Comparison of ENCODE assay signal across 8 cellular contexts in the genomic region with DNA sequence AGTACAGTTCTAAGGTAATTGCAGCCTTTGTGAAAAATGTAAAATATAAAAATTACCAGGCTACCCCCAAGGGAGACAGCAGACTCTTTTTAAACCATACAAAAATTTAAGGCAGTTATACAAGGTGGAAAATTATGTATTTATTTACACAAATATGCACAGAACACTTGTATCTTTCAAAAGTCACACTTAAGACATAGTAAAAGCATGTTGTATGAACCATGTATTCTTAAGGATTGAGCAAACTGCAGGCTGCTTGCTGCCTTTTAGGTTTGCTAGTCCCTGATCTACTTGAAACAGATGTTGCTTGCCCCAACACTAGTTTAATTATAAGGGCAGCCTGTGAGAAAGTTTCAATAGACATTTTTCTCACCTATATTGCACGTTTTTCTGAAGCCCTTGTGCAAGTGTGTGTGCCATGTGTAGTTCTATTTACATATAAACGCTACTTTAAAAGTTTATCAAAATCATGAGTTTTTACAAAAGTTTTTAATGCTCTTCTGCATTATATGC.
DNase-seq lines count a peak whose midpoint lies in the region; ATAC-seq and TF ChIP-seq lines count a peak whose summit lies in the region.

No MANE protein-coding gene starts in this region.

- peak overlapping the region; percentile 95 for H3K9ac ChIP-seq in GM23248
- H3K9ac ChIP-seq in skeletal muscle satellite cell (ENCODE audit: low read depth, low read length), result peak overlapping the region; percentile 96

- TF ChIP-seq CTCF in RWPE2 (IDR thresholded peaks at IDR 0.05; ENCODE audit: poor library complexity, severe bottlenecking) (no peak), fibroblast of mammary gland (conservative IDR thresholded peaks at IDR 0.05; ENCODE audit: control insufficient read depth, insufficient read depth, low read depth, low read length) (no peak)

- H3K4me2 ChIP-seq in GM23248 (ENCODE audit: unreplicated experiment) (peak overlapping the region; percentile 88), skeletal muscle satellite cell (ENCODE audit: low read length) (peak overlapping the region; percentile 84)

- no peaks in the 10 kb centered on the region for H3K27me3 ChIP-seq in GM23248 (replicated peaks; ENCODE audit: insufficient read depth)
- no peaks in the 10 kb centered on the region for H3K27me3 ChIP-seq in RWPE2 (ENCODE audit: insufficient read depth, poor library complexity, severe bottlenecking)
- H3K27me3 ChIP-seq in skeletal muscle satellite cell (ENCODE audit: control insufficient read depth, insufficient read depth, low read length), result no peaks in the 10 kb centered on the region

- H3K9me3 ChIP-seq in GM23248 (ENCODE audit: low read depth) (no peaks in the 10 kb centered on the region), RWPE2 (ENCODE audit: severe bottlenecking) (no peaks in the 10 kb centered on the region), skeletal muscle satellite cell (replicated peaks; ENCODE audit: low read length) (no peaks in the 10 kb centered on the region)

- whole genome bisulfite sequencing in GM23248 (ENCODE audit: low coverage in 1 of 2, low lambda C conversion rate in 2 of 2, missing lambda C conversion rate in 2 of 2), 2 experiments, result 1 to 7% methylated on average over 2 of the region's 2 CpGs

- DNase-seq in GM23248 (no peak), RWPE2 (ENCODE audit: low spot score) (no peak), fibroblast of mammary gland (ENCODE audit: low read depth) (peak; percentile 15), GF-D8 (lab: John Stamatoyannopoulos, UW) (no peak)
- no peak for DNase-seq in effector CD8-positive, alpha-beta T cell (lab: John Stamatoyannopoulos, UW)

- H2AFZ ChIP-seq in GM23248, result no peak overlapping the region

- ATAC-seq in RWPE2 (ENCODE audit: low read depth), result no peak
- ATAC-seq in GM18511 (IDR thresholded peaks at IDR 0.05; ENCODE audit: unreplicated experiment), result no peak
- ATAC-seq in HG02610 (IDR thresholded peaks at IDR 0.05; ENCODE audit: unreplicated experiment), result no peak

- H3K27ac ChIP-seq in GM23248 (peak overlapping the region; percentile 86), RWPE2 (ENCODE audit: poor library complexity, severe bottlenecking) (peak overlapping the region; percentile 82)

- no peaks in the 10 kb centered on the region for H3K9me2 ChIP-seq in GM23248 (ENCODE audit: insufficient read depth)

- peaks cover 67% of the 10 kb centered on the region for H3F3A ChIP-seq in GM23248 (ENCODE audit: insufficient read depth)

- peaks cover 17% of the 10 kb centered on the region for H3K79me2 ChIP-seq in GM23248 (ENCODE audit: insufficient read depth)

- peaks cover 25% of the 10 kb centered on the region for H3K36me3 ChIP-seq in GM23248 (ENCODE audit: low read depth)
- peaks cover 39% of the 10 kb centered on the region for H3K36me3 ChIP-seq in RWPE2 (ENCODE audit: low read depth)
- peaks cover 18% of the 10 kb centered on the region for H3K36me3 ChIP-seq in skeletal muscle satellite cell (ENCODE audit: insufficient read depth, low read length)

- in situ Hi-C loops in GM23248 (cut with MboI), result loop anchor here (5.0 to 25.0 kb wide), 2 partner anchors 67 to 232 kb away; no protein-coding TSS in a partner anchor

- H3K4me3 ChIP-seq in GM23248 (peak overlapping the region; percentile 91), RWPE2 (ENCODE audit: severe bottlenecking) (peak overlapping the region; percentile 88), fibroblast of mammary gland (ENCODE audit: control insufficient read depth, low read depth, low read length) (peak overlapping the region; percentile 82), skeletal muscle satellite cell (ENCODE audit: low read length) (peak overlapping the region; percentile 89)

- H3K4me1 ChIP-seq in GM23248 (ENCODE audit: insufficient read depth), result peaks cover 36% of the 10 kb centered on the region
- H3K4me1 ChIP-seq in RWPE2 (ENCODE audit: insufficient read depth, poor library complexity, severe bottlenecking), result peaks cover 21% of the 10 kb centered on the region
- peaks cover 29% of the 10 kb centered on the region for H3K4me1 ChIP-seq in skeletal muscle satellite cell (ENCODE audit: control insufficient read depth, insufficient read depth, low read length)

- no peaks in the 10 kb centered on the region; the same call in 1 of the 2 replicates for H4K20me1 ChIP-seq in GM23248 (ENCODE audit: insufficient read depth)
